Comparison of ENCODE assay signal across 11 cellular contexts in genomic region chr2:137964859-137965459, GRCh38. TPM values are rescaled to one million over a fixed set of nuclear protein-coding genes. Genes with fewer than 3 reads are reported as not detected.
DNase-seq lines count a peak whose midpoint lies in the region; ATAC-seq and TF ChIP-seq lines count a peak whose summit lies in the region.
"Had no signal": no experiment of that assay in that cellular context is flagged by ENCODE, and none has a peak within 500 bp of the region (broad histone marks: within the 10 kb centered on the region; RNA-seq: fewer than 3 reads in every experiment).

No MANE protein-coding gene starts in this region.

- peak overlapping the region; percentile 99 for H3K27ac Mint-ChIP-seq in progenitor cell of endocrine pancreas
- H3K27ac Mint-ChIP-seq: activated T-helper 2 cell treated with anti-CD3 and anti-CD28 coated beads, Interferon-gamma antibody, Interleukin-2, Interleukin-4, amounts not matched to agents 10 μg/mL and 5 μg/mL and 100 μg/mL, durations not matched to agents 14 hours and 24 hours and 36 hours; CD4-positive, alpha-beta T cell had no signal

- peaks cover 34% of the 10 kb centered on the region for H3K79me2 ChIP-seq in hepatocyte

- H3K4me2 ChIP-seq in hepatocyte = peak overlapping the region; percentile 77

- H3K27me3 Mint-ChIP-seq in progenitor cell of endocrine pancreas = no peaks in the 10 kb centered on the region
- H3K27me3 Mint-ChIP-seq: CD4-positive, alpha-beta T cell had no signal

- H3K4me3 ChIP-seq in BE2C (ENCODE audit: low read depth, low read length) (peak overlapping the region; percentile 41), adrenal gland (peak overlapping the region in 2 of 4 donors; percentile 20 to 63), hepatocyte (peak overlapping the region; percentile 16)

- ATAC-seq in HG02938 (IDR thresholded peaks at IDR 0.05; ENCODE audit: unreplicated experiment) = no peak
- ATAC-seq in GM19463 (IDR thresholded peaks at IDR 0.05; ENCODE audit: unreplicated experiment) = no peak
- ATAC-seq in HG03045 (IDR thresholded peaks at IDR 0.05; ENCODE audit: unreplicated experiment) = no peak

- DNase-seq in BE2C (no peak), adrenal gland (no peak), hepatocyte (ENCODE audit: low spot score) (no peak), progenitor cell of endocrine pancreas (ENCODE audit: low spot score, unreplicated experiment) (no peak)
- no peak for DNase-seq in activated CD4-positive, alpha-beta T cell treated with anti-CD3 and anti-CD28 coated beads for 48 hours
- DNase-seq: CD4-positive, alpha-beta T cell; NCI-H1417 had no signal

- H3K9me3 ChIP-seq in BE2C (no peaks in the 10 kb centered on the region), adrenal gland (replicated peaks in 1 of 3) (no peaks in the 10 kb centered on the region), hepatocyte (ENCODE audit: low read depth) (no peaks in the 10 kb centered on the region)

- H3K4me1 ChIP-seq in BE2C = 0 out of 2 replicates have a peak, but pooled peaks cover 5% of the 10 kb centered on the region
- H3K4me1 ChIP-seq in adrenal gland (replicated peaks in 1 of 2) = peaks cover 0 to 13% of the 10 kb centered on the region in 2 donors
- H3K4me1 ChIP-seq in hepatocyte (ENCODE audit: insufficient read depth) = peaks cover 18% of the 10 kb centered on the region

- intact Hi-C loops in adrenal gland (cut with DNase I) = no loop called here

- H3K9me3 Mint-ChIP-seq in progenitor cell of endocrine pancreas (ENCODE audit: low read depth) = peaks cover 12% of the 10 kb centered on the region
- H3K9me3 Mint-ChIP-seq: CD4-positive, alpha-beta T cell had no signal

- no peaks in the 10 kb centered on the region for H4K20me1 ChIP-seq in hepatocyte (ENCODE audit: insufficient read depth, poor library complexity, severe bottlenecking)

- H3K4me1 Mint-ChIP-seq in progenitor cell of endocrine pancreas (ENCODE audit: low read depth) = peaks cover 44% of the 10 kb centered on the region

- peak overlapping the region; percentile 75 for H3K4me3 Mint-ChIP-seq in progenitor cell of endocrine pancreas (ENCODE audit: low read depth)
- H3K4me3 Mint-ChIP-seq: CD4-positive, alpha-beta T cell had no signal

- H3K36me3 ChIP-seq in BE2C = no peaks in the 10 kb centered on the region
- H3K36me3 ChIP-seq in adrenal gland (replicated peaks in 1 of 2) = no peaks in the 10 kb centered on the region
- no peaks in the 10 kb centered on the region for H3K36me3 ChIP-seq in hepatocyte (replicated peaks; ENCODE audit: insufficient read depth, low read depth)

- TF ChIP-seq CTCF in BE2C (IDR thresholded peaks at IDR 0.05; ENCODE audit: low read depth, low read length) (no peak), adrenal gland (IDR thresholded peaks at IDR 0.05) (no peak), hepatocyte (IDR thresholded peaks at IDR 0.05; ENCODE audit: poor library complexity) (no peak), progenitor cell of endocrine pancreas (IDR thresholded peaks at IDR 0.05; ENCODE audit: unreplicated experiment) (no peak)

- WGBS in adrenal gland, 4 donors = 30 to 51% (median 45%) methylated on average over 3 of the region's 3 CpGs
- WGBS in hepatocyte (ENCODE audit: low lambda C conversion rate, missing lambda C conversion rate) = 26% methylated on average over 3 of the region's 3 CpGs

- H3K27ac ChIP-seq in adrenal gland (peak overlapping the region in 4 of 5 donors; percentile 63 to 90 (median 78)), hepatocyte (peak overlapping the region; percentile 92)

- no peaks in the 10 kb centered on the region for H3K9me2 ChIP-seq in hepatocyte (replicated peaks; ENCODE audit: insufficient read depth)

- H3K27me3 ChIP-seq in BE2C = peaks cover 4% of the 10 kb centered on the region; the same call in 1 of the 2 replicates
- H3K27me3 ChIP-seq in adrenal gland = no peaks in the 10 kb centered on the region
- no peaks in the 10 kb centered on the region for H3K27me3 ChIP-seq in hepatocyte

- no peak for TF ChIP-seq POLR2A in adrenal gland (IDR thresholded peaks at IDR 0.05)

- H3K36me3 Mint-ChIP-seq in progenitor cell of endocrine pancreas (ENCODE audit: insufficient read depth) = peaks cover 16% of the 10 kb centered on the region

- peak overlapping the region; percentile 67 for H2AFZ ChIP-seq in hepatocyte

RNA-seq across cellular contexts. Expression of gene HNMT, which starts 0.7 kb away (rescaled TPM):
- polyA plus RNA-seq in BE2C (2012; ENCODE audit: insufficient read depth, insufficient read length, low read depth) = 0.96 TPM
- total RNA-seq in adrenal gland (10 to 100 TPM in 7 of 8 donors, 1 to 10 TPM in 1; 4.5 to 53.7 (median 22.4) TPM), hepatocyte (26.3 and 39.7 TPM in 2 replicates), progenitor cell of endocrine pancreas (16.8 and 17.6 TPM in 2 replicates)
- polyA plus RNA-seq in adrenal gland (10 to 100 TPM; 15.1 to 36.1 (median 21.2) TPM), hepatocyte (16.4 and 23.4 TPM in 2 replicates)
- total RNA-seq: activated T-helper 2 cell treated with anti-CD3 and anti-CD28 coated beads, Interferon-gamma antibody, Interleukin-2, Interleukin-4, amounts not matched to agents 10 μg/mL and 5 μg/mL and 100 μg/mL, durations not matched to agents 14 hours and 24 hours and 36 hours had no signal
